ENCODE assay signal across 1 cellular context in the genomic region with DNA sequence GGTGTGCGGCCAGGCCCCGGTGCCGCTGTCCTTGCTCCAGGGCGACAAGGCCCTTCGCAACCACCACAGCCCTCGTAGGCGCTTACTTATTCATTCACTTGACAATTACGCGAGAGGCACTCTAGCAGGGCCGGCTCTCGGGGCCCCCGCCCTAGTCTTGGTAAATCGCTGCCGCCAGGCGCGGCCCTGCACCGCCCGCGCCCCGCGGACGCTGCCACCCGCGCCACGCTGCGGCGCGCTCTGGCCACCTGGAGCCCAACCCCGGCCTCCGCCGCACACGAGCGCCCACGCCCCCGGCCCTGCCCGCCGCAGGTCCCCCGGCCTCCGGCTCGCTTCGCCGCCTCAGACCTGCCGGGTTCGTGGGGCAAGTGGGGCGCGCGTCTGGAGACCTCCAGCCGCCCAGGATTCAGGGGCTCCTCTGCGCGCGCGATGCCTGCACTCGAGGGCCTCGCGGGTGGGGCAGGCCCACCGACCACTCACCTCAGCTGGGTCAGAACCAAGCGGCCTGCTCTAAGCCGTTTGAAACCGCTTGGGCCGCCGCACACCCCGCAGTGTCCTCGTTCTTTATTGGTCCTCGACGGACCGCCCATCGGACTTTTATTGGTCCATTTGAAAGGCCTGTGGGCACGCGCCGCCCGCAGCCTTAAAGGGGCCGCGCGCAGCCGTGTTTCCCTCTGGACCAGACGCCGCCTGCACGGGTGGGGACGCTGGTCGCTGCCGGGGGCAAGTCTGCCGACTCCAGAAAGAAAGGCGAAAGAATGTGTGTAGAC.
TF ChIP-seq lines count a peak whose summit lies in the region.

A gene (minus strand): TSS at position 541 of the 770 bp plus-strand sequence. CDS start 25,049 bp downstream, outside the sequence.

TF ChIP-seq in WTC11, 78 proteins besides CTCF, POLR2A, EP300 and RAD21 (continued from another document and continues in another):
- TF ChIP-seq, protein P1, sequence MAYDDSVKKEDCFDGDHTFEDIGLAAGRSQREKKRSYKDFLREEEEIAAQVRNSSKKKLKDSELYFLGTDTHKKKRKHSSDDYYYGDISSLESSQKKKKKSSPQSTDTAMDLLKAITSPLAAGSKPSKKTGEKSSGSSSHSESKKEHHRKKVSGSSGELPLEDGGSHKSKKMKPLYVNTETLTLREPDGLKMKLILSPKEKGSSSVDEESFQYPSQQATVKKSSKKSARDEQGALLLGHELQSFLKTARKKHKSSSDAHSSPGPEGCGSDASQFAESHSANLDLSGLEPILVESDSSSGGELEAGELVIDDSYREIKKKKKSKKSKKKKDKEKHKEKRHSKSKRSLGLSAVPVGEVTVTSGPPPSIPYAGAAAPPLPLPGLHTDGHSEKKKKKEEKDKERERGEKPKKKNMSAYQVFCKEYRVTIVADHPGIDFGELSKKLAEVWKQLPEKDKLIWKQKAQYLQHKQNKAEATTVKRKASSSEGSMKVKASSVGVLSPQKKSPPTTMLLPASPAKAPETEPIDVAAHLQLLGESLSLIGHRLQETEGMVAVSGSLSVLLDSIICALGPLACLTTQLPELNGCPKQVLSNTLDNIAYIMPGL (CRISPR knock-in tag; IDR thresholded peaks at IDR 0.05): peak; percentile 78; the same call in 1 of the 2 replicates
- no peak for TF ChIP-seq ZNF317 (CRISPR knock-in tag; IDR thresholded peaks at IDR 0.05; ENCODE audit: borderline replicate concordance, low read depth)
- no peak for TF ChIP-seq NFATC4 (CRISPR knock-in tag; IDR thresholded peaks at IDR 0.05)
- no peak for TF ChIP-seq IRF2 (CRISPR knock-in tag; IDR thresholded peaks at IDR 0.05; ENCODE audit: borderline replicate concordance, low read depth)
- TF ChIP-seq NR2C2 (CRISPR knock-in tag; IDR thresholded peaks at IDR 0.05): no peak
- TF ChIP-seq, protein P2, sequence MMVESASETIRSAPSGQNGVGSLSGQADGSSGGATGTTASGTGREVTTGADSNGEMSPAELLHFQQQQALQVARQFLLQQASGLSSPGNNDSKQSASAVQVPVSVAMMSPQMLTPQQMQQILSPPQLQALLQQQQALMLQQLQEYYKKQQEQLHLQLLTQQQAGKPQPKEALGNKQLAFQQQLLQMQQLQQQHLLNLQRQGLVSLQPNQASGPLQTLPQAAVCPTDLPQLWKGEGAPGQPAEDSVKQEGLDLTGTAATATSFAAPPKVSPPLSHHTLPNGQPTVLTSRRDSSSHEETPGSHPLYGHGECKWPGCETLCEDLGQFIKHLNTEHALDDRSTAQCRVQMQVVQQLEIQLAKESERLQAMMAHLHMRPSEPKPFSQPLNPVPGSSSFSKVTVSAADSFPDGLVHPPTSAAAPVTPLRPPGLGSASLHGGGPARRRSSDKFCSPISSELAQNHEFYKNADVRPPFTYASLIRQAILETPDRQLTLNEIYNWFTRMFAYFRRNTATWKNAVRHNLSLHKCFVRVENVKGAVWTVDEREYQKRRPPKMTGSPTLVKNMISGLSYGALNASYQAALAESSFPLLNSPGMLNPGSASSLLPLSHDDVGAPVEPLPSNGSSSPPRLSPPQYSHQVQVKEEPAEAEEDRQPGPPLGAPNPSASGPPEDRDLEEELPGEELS (CRISPR knock-in tag; IDR thresholded peaks at IDR 0.05): no peak; the same call in none of the 2 replicates
- peak; percentile 100 for TF ChIP-seq MYBL2 (CRISPR knock-in tag; IDR thresholded peaks at IDR 0.05)
- no peak for TF ChIP-seq ESRRA (CRISPR knock-in tag; IDR thresholded peaks at IDR 0.05; ENCODE audit: borderline replicate concordance)
- TF ChIP-seq, protein P3, sequence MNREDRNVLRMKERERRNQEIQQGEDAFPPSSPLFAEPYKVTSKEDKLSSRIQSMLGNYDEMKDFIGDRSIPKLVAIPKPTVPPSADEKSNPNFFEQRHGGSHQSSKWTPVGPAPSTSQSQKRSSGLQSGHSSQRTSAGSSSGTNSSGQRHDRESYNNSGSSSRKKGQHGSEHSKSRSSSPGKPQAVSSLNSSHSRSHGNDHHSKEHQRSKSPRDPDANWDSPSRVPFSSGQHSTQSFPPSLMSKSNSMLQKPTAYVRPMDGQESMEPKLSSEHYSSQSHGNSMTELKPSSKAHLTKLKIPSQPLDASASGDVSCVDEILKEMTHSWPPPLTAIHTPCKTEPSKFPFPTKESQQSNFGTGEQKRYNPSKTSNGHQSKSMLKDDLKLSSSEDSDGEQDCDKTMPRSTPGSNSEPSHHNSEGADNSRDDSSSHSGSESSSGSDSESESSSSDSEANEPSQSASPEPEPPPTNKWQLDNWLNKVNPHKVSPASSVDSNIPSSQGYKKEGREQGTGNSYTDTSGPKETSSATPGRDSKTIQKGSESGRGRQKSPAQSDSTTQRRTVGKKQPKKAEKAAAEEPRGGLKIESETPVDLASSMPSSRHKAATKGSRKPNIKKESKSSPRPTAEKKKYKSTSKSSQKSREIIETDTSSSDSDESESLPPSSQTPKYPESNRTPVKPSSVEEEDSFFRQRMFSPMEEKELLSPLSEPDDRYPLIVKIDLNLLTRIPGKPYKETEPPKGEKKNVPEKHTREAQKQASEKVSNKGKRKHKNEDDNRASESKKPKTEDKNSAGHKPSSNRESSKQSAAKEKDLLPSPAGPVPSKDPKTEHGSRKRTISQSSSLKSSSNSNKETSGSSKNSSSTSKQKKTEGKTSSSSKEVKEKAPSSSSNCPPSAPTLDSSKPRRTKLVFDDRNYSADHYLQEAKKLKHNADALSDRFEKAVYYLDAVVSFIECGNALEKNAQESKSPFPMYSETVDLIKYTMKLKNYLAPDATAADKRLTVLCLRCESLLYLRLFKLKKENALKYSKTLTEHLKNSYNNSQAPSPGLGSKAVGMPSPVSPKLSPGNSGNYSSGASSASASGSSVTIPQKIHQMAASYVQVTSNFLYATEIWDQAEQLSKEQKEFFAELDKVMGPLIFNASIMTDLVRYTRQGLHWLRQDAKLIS (CRISPR knock-in tag; IDR thresholded peaks at IDR 0.05; ENCODE audit: borderline replicate concordance): no peak
- TF ChIP-seq, protein P4, sequence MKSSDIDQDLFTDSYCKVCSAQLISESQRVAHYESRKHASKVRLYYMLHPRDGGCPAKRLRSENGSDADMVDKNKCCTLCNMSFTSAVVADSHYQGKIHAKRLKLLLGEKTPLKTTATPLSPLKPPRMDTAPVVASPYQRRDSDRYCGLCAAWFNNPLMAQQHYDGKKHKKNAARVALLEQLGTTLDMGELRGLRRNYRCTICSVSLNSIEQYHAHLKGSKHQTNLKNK (CRISPR knock-in tag; IDR thresholded peaks at IDR 0.05): no peak
- TF ChIP-seq ZBTB21 (CRISPR knock-in tag; IDR thresholded peaks at IDR 0.05; ENCODE audit: borderline replicate concordance): no peak
- TF ChIP-seq, protein P5, sequence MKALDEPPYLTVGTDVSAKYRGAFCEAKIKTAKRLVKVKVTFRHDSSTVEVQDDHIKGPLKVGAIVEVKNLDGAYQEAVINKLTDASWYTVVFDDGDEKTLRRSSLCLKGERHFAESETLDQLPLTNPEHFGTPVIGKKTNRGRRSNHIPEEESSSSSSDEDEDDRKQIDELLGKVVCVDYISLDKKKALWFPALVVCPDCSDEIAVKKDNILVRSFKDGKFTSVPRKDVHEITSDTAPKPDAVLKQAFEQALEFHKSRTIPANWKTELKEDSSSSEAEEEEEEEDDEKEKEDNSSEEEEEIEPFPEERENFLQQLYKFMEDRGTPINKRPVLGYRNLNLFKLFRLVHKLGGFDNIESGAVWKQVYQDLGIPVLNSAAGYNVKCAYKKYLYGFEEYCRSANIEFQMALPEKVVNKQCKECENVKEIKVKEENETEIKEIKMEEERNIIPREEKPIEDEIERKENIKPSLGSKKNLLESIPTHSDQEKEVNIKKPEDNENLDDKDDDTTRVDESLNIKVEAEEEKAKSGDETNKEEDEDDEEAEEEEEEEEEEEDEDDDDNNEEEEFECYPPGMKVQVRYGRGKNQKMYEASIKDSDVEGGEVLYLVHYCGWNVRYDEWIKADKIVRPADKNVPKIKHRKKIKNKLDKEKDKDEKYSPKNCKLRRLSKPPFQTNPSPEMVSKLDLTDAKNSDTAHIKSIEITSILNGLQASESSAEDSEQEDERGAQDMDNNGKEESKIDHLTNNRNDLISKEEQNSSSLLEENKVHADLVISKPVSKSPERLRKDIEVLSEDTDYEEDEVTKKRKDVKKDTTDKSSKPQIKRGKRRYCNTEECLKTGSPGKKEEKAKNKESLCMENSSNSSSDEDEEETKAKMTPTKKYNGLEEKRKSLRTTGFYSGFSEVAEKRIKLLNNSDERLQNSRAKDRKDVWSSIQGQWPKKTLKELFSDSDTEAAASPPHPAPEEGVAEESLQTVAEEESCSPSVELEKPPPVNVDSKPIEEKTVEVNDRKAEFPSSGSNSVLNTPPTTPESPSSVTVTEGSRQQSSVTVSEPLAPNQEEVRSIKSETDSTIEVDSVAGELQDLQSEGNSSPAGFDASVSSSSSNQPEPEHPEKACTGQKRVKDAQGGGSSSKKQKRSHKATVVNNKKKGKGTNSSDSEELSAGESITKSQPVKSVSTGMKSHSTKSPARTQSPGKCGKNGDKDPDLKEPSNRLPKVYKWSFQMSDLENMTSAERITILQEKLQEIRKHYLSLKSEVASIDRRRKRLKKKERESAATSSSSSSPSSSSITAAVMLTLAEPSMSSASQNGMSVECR (CRISPR knock-in tag; IDR thresholded peaks at IDR 0.05; ENCODE audit: borderline replicate concordance): peak; percentile 80; the same call in 1 of the 2 replicates
- TF ChIP-seq, protein P6, sequence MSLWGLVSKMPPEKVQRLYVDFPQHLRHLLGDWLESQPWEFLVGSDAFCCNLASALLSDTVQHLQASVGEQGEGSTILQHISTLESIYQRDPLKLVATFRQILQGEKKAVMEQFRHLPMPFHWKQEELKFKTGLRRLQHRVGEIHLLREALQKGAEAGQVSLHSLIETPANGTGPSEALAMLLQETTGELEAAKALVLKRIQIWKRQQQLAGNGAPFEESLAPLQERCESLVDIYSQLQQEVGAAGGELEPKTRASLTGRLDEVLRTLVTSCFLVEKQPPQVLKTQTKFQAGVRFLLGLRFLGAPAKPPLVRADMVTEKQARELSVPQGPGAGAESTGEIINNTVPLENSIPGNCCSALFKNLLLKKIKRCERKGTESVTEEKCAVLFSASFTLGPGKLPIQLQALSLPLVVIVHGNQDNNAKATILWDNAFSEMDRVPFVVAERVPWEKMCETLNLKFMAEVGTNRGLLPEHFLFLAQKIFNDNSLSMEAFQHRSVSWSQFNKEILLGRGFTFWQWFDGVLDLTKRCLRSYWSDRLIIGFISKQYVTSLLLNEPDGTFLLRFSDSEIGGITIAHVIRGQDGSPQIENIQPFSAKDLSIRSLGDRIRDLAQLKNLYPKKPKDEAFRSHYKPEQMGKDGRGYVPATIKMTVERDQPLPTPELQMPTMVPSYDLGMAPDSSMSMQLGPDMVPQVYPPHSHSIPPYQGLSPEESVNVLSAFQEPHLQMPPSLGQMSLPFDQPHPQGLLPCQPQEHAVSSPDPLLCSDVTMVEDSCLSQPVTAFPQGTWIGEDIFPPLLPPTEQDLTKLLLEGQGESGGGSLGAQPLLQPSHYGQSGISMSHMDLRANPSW (CRISPR knock-in tag; conservative IDR thresholded peaks at IDR 0.05; ENCODE audit: low read depth): no peak
- TF ChIP-seq, protein P7, sequence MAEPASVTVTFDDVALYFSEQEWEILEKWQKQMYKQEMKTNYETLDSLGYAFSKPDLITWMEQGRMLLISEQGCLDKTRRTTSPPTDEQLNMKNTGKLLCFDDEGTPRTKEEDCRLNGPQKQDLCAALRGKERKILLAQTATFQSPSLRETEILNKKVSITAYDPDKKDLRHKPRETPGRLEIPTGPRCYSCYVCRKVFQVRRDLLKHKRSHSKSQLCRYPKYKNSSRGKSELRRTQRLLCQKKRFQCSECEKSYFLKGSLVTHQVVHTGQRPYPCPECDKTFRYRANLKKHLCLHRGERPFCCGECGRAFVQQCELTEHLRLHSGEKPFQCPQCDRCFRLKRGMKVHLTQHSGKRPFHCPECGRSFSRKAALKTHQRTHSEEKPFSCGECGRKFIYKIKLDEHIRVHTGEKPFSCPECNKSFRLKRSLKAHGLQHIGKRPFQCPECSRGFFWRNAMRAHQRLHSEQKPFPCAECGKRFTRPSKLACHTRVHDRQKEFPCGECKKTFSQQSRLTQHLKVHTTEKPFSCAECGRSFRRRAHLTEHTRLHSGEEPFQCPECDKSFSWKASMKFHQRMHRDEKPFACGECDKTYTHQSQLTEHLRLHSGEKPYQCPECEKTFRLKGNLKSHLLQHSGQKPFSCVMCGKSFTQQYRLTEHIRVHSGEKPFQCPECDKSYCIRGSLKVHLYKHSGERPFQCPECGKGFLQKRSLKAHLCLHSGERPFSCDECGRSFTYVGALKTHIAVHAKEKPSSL (CRISPR knock-in tag; conservative IDR thresholded peaks at IDR 0.05): no peak
- no peak for TF ChIP-seq ZNF121 (CRISPR knock-in tag; IDR thresholded peaks at IDR 0.05)
- TF ChIP-seq, protein P8, sequence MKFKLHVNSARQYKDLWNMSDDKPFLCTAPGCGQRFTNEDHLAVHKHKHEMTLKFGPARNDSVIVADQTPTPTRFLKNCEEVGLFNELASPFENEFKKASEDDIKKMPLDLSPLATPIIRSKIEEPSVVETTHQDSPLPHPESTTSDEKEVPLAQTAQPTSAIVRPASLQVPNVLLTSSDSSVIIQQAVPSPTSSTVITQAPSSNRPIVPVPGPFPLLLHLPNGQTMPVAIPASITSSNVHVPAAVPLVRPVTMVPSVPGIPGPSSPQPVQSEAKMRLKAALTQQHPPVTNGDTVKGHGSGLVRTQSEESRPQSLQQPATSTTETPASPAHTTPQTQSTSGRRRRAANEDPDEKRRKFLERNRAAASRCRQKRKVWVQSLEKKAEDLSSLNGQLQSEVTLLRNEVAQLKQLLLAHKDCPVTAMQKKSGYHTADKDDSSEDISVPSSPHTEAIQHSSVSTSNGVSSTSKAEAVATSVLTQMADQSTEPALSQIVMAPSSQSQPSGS (CRISPR knock-in tag; IDR thresholded peaks at IDR 0.05; ENCODE audit: borderline replicate concordance, low read depth): no peak
- no peak for TF ChIP-seq GTF2I (CRISPR knock-in tag; conservative IDR thresholded peaks at IDR 0.05)
- TF ChIP-seq CREB1 (CRISPR knock-in tag; IDR thresholded peaks at IDR 0.05): 0 out of 2 replicates have a peak, but pooled peaks have one; percentile 42
- TF ChIP-seq ZNF138 (CRISPR knock-in tag; conservative IDR thresholded peaks at IDR 0.05): no peak
- TF ChIP-seq GABPB1 (CRISPR knock-in tag; IDR thresholded peaks at IDR 0.05): peak; percentile 80; the same call in 1 of the 2 replicates
- TF ChIP-seq ZNF263 (CRISPR knock-in tag; IDR thresholded peaks at IDR 0.05; ENCODE audit: low read depth): 0 out of 2 replicates have a peak, but pooled peaks have one; percentile 33
- TF ChIP-seq, protein P9, sequence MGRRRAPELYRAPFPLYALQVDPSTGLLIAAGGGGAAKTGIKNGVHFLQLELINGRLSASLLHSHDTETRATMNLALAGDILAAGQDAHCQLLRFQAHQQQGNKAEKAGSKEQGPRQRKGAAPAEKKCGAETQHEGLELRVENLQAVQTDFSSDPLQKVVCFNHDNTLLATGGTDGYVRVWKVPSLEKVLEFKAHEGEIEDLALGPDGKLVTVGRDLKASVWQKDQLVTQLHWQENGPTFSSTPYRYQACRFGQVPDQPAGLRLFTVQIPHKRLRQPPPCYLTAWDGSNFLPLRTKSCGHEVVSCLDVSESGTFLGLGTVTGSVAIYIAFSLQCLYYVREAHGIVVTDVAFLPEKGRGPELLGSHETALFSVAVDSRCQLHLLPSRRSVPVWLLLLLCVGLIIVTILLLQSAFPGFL (CRISPR knock-in tag; IDR thresholded peaks at IDR 0.05; ENCODE audit: borderline replicate concordance): no peak
- TF ChIP-seq, protein P10, sequence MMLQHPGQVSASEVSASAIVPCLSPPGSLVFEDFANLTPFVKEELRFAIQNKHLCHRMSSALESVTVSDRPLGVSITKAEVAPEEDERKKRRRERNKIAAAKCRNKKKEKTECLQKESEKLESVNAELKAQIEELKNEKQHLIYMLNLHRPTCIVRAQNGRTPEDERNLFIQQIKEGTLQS (CRISPR knock-in tag; conservative IDR thresholded peaks at IDR 0.05): no peak
- TF ChIP-seq EMX1 (CRISPR knock-in tag; IDR thresholded peaks at IDR 0.05): no peak
- peak; percentile 86; the same call in 1 of the 2 replicates for TF ChIP-seq TP53 (CRISPR knock-in tag; IDR thresholded peaks at IDR 0.05)
- TF ChIP-seq SP1 (CRISPR knock-in tag; conservative IDR thresholded peaks at IDR 0.05): peak; percentile 96
- no peak for TF ChIP-seq RELA (CRISPR knock-in tag; IDR thresholded peaks at IDR 0.05; ENCODE audit: borderline replicate concordance)
- TF ChIP-seq SMAD3 (CRISPR knock-in tag; IDR thresholded peaks at IDR 0.05; ENCODE audit: borderline replicate concordance): 0 out of 2 replicates have a peak, but pooled peaks have one; percentile 71
